11 cellular contexts compared by ENCODE assay signal in genomic region chr2:238389985-238390682, GRCh38. TPM values are rescaled to one million over a fixed set of nuclear protein-coding genes. Genes with fewer than 3 reads are reported as not detected.
DNase-seq lines count a peak whose midpoint lies in the region; ATAC-seq and TF ChIP-seq lines count a peak whose summit lies in the region.
"Had no signal": no experiment of that assay in that cellular context is flagged by ENCODE, and none has a peak within 500 bp of the region (broad histone marks: within the 10 kb centered on the region; RNA-seq: fewer than 3 reads in every experiment).

No MANE protein-coding gene starts in this region.

- POLR2A ChIA-PET in RWPE1 (lab: Yijun Ruan, JAX; ENCODE audit: low non-redundant PET), result no interaction called here

- DNase-seq in NCI-H1092 treated with DMSO at 0.1 percent for 48 hours (lab: John Stamatoyannopoulos, UW) (peak; percentile 85), RWPE1 (ENCODE audit: low spot score) (peak; percentile 63), left cardiac atrium (no peak), dedifferentiated amniotic fluid mesenchymal stem cell (ENCODE audit: extremely low spot score) (no peak), RKO (ENCODE audit: low spot score) (no peak)
- DNase-seq: activated T-cell treated with anti-CD3 and anti-CD28 coated beads, Interleukin-2, amount 50 U/mL, for 1 hour; kidney glomerular epithelial cell; MG63; stimulated activated naive CD4-positive, alpha-beta T cell had no signal

- H3K9me3 ChIP-seq in thymus (ENCODE audit: control insufficient read depth), result no peaks in the 10 kb centered on the region
- H3K9me3 ChIP-seq: MG63 had no signal

- H3K4me3 ChIP-seq in thymus (ENCODE audit: low read length), result no peak overlapping the region
- H3K4me3 ChIP-seq: MG63 had no signal

- CTCF ChIA-PET in RWPE1 (lab: Yijun Ruan, JAX), result interaction anchor here (1.2 to 1.4 kb wide), 2 partner anchors 13 to 19 kb away, joined by 3 to 7 read pairs; no protein-coding TSS in a partner anchor

- H3K36me3 ChIP-seq in thymus (ENCODE audit: control insufficient read depth, insufficient read depth), result no peaks in the 10 kb centered on the region
- H3K36me3 ChIP-seq: MG63 had no signal

- WGBS in thymus, result 69% methylated on average over 11 of the region's 11 CpGs

- H3K27ac ChIP-seq in RWPE1 (peak overlapping the region; percentile 95), thymus (ENCODE audit: low read depth) (peak overlapping the region; percentile 65)

- TF ChIP-seq CTCF in RWPE1 (conservative IDR thresholded peaks at IDR 0.05; ENCODE audit: low read depth), result no peak

- H3K27me3 ChIP-seq in thymus (ENCODE audit: control insufficient read depth, insufficient read depth), result no peaks in the 10 kb centered on the region
- H3K27me3 ChIP-seq: MG63 had no signal

- H3K4me1 ChIP-seq in thymus (ENCODE audit: control insufficient read depth, insufficient read depth, low read length), result no peaks in the 10 kb centered on the region

- ATAC-seq in left cardiac atrium (peak; percentile 84), GM18858 (IDR thresholded peaks at IDR 0.05; ENCODE audit: unreplicated experiment) (no peak)

- intact Hi-C loops in left cardiac atrium (cut with DNase I), result no loop called here

RNA-seq across cellular contexts. Expression of gene ASB1, which starts 36.6 kb away (rescaled TPM):
- total RNA-seq in left cardiac atrium, result 10 to 100 TPM; 43.2 to 51.7 TPM
- polyA plus RNA-seq in thymus, result 32.5 TPM

Comparison
In these comparisons a context has a peak if more than half of its experiments do, and no peak if none do; other contexts are left out.
1. DNase-seq: peak in NCI-H1092 treated with DMSO at 0.1 percent for 48 hours (single experiment) and RWPE1 (single experiment); none in left cardiac atrium (single experiment), dedifferentiated amniotic fluid mesenchymal stem cell (single experiment) and RKO (single experiment).